8 cellular contexts compared by ENCODE assay signal in genomic region chr1:109040627-109041613, GRCh38. TPM values are rescaled to one million over a fixed set of nuclear protein-coding genes. Genes with fewer than 3 reads are reported as not detected.
DNase-seq lines count a peak whose midpoint lies in the region; ATAC-seq and TF ChIP-seq lines count a peak whose summit lies in the region.

No MANE protein-coding gene starts in this region.

- WGBS in lower leg skin, 2 donors, result 1% methylated on average over 34 to 47 of the region's 47 CpGs

- TF ChIP-seq POLR2A in lower leg skin (IDR thresholded peaks at IDR 0.05), result no peak

- DNase-seq in COLO829 (ENCODE audit: low spot score) (peak; percentile 6), T-helper 9 cell (peak; percentile 22), ecto neural progenitor cell (ENCODE audit: low spot score) (peak; percentile 67), lower leg skin (ENCODE audit: low spot score in 2 of 2) (no peak), SKM-1 (lab: John Stamatoyannopoulos, UW; ENCODE audit: unreplicated experiment) (no peak)
- DNase-seq in stimulated activated CD8-positive, alpha-beta memory T cell treated with anti-CD3 and anti-CD28 coated beads, Interleukin-2, amount 100 ng/mL, for 48 hours (ENCODE audit: low read depth in 2 of 2), result peak; percentile 9 to 16

- intact Hi-C loops in lower leg skin (cut with DNase I; ENCODE audit: low total_unique reads), result loop anchor here (5.0 kb wide), 1 partner anchor 61 kb away; no protein-coding TSS in a partner anchor

- no peak for TF ChIP-seq CTCF in lower leg skin (IDR thresholded peaks at IDR 0.05)

- ATAC-seq in GM19455 (IDR thresholded peaks at IDR 0.05; ENCODE audit: unreplicated experiment) (peak; percentile 35), HG03565 (IDR thresholded peaks at IDR 0.05; ENCODE audit: unreplicated experiment) (peak; percentile 14)

- H3K4me3 ChIP-seq in lower leg skin (ENCODE audit: low read depth, poor library complexity, severe bottlenecking), result peak overlapping the region; percentile 100

RNA-seq across cellular contexts. Expression of gene WDR47, which starts 1.0 kb away (rescaled TPM):
- total RNA-seq in lower leg skin, result 10 to 100 TPM; 44.3 to 75.3 (median 49.0) TPM

RNA-seq across cellular contexts. Expression of gene TAF13, which starts 34.9 kb away (rescaled TPM):
- total RNA-seq in lower leg skin, result 10 to 100 TPM; 22.2 to 28.9 (median 23.9) TPM

RNA-seq across cellular contexts. Expression of gene TMEM167B, which starts 49.6 kb away (rescaled TPM):
- 10 to 100 TPM; 24.8 to 52.3 (median 34.3) TPM for total RNA-seq in lower leg skin

Comparison
In these comparisons a context has a peak if more than half of its experiments do, and no peak if none do; other contexts are left out.
1. DNase-seq: peak in COLO829 (single experiment), T-helper 9 cell (single experiment), ecto neural progenitor cell (single experiment) and stimulated activated CD8-positive, alpha-beta memory T cell treated with anti-CD3 and anti-CD28 coated beads, Interleukin-2, amount 100 ng/mL, for 48 hours (2 of 2); none in lower leg skin (0 of 2) and SKM-1 (single experiment).